In the genomic region with DNA sequence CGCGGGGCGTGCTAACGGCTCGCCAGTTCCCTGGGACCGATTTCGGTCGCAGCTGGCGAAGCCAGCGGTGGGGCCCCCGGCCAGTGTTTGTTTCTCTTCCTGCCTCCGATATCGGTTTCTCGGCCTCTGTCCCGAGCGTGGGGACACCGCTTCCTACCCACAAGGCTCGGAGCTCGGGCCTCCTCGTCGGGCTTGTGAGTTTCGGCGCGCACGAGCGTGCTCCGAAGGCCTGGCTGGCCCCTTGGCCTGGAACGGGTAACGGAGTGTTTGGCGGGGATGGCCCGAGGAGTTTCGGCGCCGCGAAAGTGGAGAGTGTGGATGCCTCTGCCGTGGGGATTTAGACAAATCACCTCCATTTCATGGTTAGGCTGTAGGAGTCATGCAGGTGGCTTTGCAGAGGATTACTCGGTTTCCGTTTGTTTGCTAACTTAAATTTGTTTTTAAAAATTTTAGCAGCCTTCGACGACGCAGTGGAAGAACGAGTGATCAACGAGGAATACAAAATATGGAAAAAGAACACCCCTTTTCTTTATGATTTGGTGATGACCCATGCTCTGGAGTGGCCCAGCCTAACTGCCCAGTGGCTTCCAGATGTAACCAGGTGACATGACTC, we compare ENCODE assay signal across 8 cellular contexts. TPM values are rescaled to one million over a fixed set of nuclear protein-coding genes. Genes with fewer than 3 reads are reported as not detected.
DNase-seq lines count a peak whose midpoint lies in the region; ATAC-seq, FAIRE-seq and TF ChIP-seq lines count a peak whose summit lies in the region.

No MANE protein-coding gene starts in this region.

- no peaks in the 10 kb centered on the region for H3K9me3 Mint-ChIP-seq in activated naive CD4-positive, alpha-beta T cell treated with anti-CD3 and anti-CD28 coated beads, Interleukin-2, amount 10 ng/mL, durations not matched to agents 7 days and 5 days

- H3K9me3 ChIP-seq in left lung = no peaks in the 10 kb centered on the region
- H3K9me3 ChIP-seq in transverse colon = no peaks in the 10 kb centered on the region

- H3K27ac Mint-ChIP-seq in activated naive CD4-positive, alpha-beta T cell treated with anti-CD3 and anti-CD28 coated beads, Interleukin-2, amount 10 ng/mL, durations not matched to agents 7 days and 5 days = peak overlapping the region; percentile 99

- 0 to 2% methylated on average over 7 to 43 of the region's 43 CpGs for WGBS in transverse colon (ENCODE audit: low coverage in 1 of 2), 2 donors

- no peak for FAIRE-seq in frontal cortex (lab: Jason Lieb, UNC)

- peak; percentile 22 for ATAC-seq in left lung
- no peak for ATAC-seq in GM21526 (IDR thresholded peaks at IDR 0.05; ENCODE audit: low FRiP score, unreplicated experiment)

- no peak for TF ChIP-seq POLR2A in transverse colon (IDR thresholded peaks at IDR 0.05)

- TF ChIP-seq EP300 in transverse colon (IDR thresholded peaks at IDR 0.05; ENCODE audit: low read depth) = no peak

- H3K27me3 Mint-ChIP-seq in activated naive CD4-positive, alpha-beta T cell treated with anti-CD3 and anti-CD28 coated beads, Interleukin-2, amount 10 ng/mL, durations not matched to agents 7 days and 5 days = no peaks in the 10 kb centered on the region

- peaks cover 0 to 39% of the 10 kb centered on the region in 2 donors for H3K36me3 ChIP-seq in left lung
- H3K36me3 ChIP-seq in transverse colon = peaks cover 0 to 19% (median 5%) of the 10 kb centered on the region in 4 donors

- H3K27me3 ChIP-seq in HL-60 (ENCODE audit: insufficient read depth, poor library complexity, severe bottlenecking) = no peaks in the 10 kb centered on the region
- H3K27me3 ChIP-seq in left lung = no peaks in the 10 kb centered on the region
- H3K27me3 ChIP-seq in transverse colon = no peaks in the 10 kb centered on the region

- TF ChIP-seq CTCF in HL-60 (IDR thresholded peaks at IDR 0.05; ENCODE audit: insufficient read depth, low read length) (no peak), left lung (IDR thresholded peaks at IDR 0.05) (no peak), transverse colon (IDR thresholded peaks at IDR 0.05) (no peak)

- peaks cover 38% of the 10 kb centered on the region for H3K36me3 Mint-ChIP-seq in activated naive CD4-positive, alpha-beta T cell treated with anti-CD3 and anti-CD28 coated beads, Interleukin-2, amount 10 ng/mL, durations not matched to agents 7 days and 5 days

- in situ Hi-C loops in transverse colon (cut with MboI; ENCODE audit: low pct_ligation_motif_present in 1 of 4, low pct_unique_long_range_greater_than_20kb in 1 of 4, low sequenced_read_pairs in 3 of 4) = no loop called here

- peak overlapping the region; percentile 89 for H3K4me3 Mint-ChIP-seq in activated naive CD4-positive, alpha-beta T cell treated with anti-CD3 and anti-CD28 coated beads, Interleukin-2, amount 10 ng/mL, durations not matched to agents 7 days and 5 days

- DNase-seq in activated naive CD4-positive, alpha-beta T cell treated with anti-CD3 and anti-CD28 coated beads, Interleukin-2, amount 10 ng/mL, durations not matched to agents 7 days and 5 days = no peak
- DNase-seq in activated naive CD4-positive, alpha-beta T cell treated with anti-CD3 and anti-CD28 coated beads, Interleukin-2, amount 50 U/mL, for 16 hours = no peak
- DNase-seq in HL-60 (ENCODE audit: low read depth in 1 of 2, low spot score in 1 of 2) (no peak), brain pericyte (ENCODE audit: low read depth, low spot score) (peak; percentile 4), left lung (no peak), transverse colon (no peak), frontal cortex (ENCODE audit: low spot score in 2 of 2) (no peak)

- CTCF ChIA-PET in activated naive CD4-positive, alpha-beta T cell treated with anti-CD3 and anti-CD28 coated beads, Interleukin-2, amount 10 ng/mL, durations not matched to agents 7 days and 5 days (lab: Charles Lee) = interaction anchor here (0.9 to 1.3 kb wide), 2 partner anchors 29 to 132 kb away, joined by 3 to 4 read pairs; no protein-coding TSS in a partner anchor

- H3K4me3 ChIP-seq in HL-60 (replicated peaks; ENCODE audit: insufficient read depth, low read length) = peak overlapping the region; percentile 64
- H3K4me3 ChIP-seq in left lung = peak overlapping the region; percentile 84 to 85
- peak overlapping the region; percentile 66 to 82 (median 72) for H3K4me3 ChIP-seq in transverse colon

- H3K4me1 Mint-ChIP-seq in activated naive CD4-positive, alpha-beta T cell treated with anti-CD3 and anti-CD28 coated beads, Interleukin-2, amount 10 ng/mL, durations not matched to agents 7 days and 5 days = peaks cover 62% of the 10 kb centered on the region

- H3K27ac ChIP-seq in HL-60 (replicated peaks) = peak overlapping the region; percentile 99
- H3K27ac ChIP-seq in left lung = peak overlapping the region; percentile 99
- peak overlapping the region; percentile 96 to 99 (median 99) for H3K27ac ChIP-seq in transverse colon

- peaks cover 32 to 75% of the 10 kb centered on the region in 2 donors for H3K4me1 ChIP-seq in left lung
- H3K4me1 ChIP-seq in transverse colon = peaks cover 24 to 73% (median 43%) of the 10 kb centered on the region in 4 donors

- intact Hi-C loops in left lung (cut with DNase I) = no loop called here
- intact Hi-C loops in transverse colon (cut with DNase I; ENCODE audit: low total_unique reads) = no loop called here

RNA-seq across cellular contexts. Expression of a gene that starts 0.6 kb away (rescaled TPM):
- 100 to 1,000 TPM; 166 to 176 TPM for total RNA-seq in left lung
- 100 to 1,000 TPM in 1 of 4 donors, 10 to 100 TPM in 3; 40.4 to 117 (median 67.7) TPM for total RNA-seq in transverse colon
- total RNA-seq in frontal cortex = 191 TPM

RNA-seq across cellular contexts. Expression of a gene that starts 1.2 kb away (rescaled TPM):
- total RNA-seq in left lung (10 to 100 TPM; 41.4 to 45.0 TPM), transverse colon (10 to 100 TPM in 3 of 4 donors, 1 to 10 TPM in 1; 3.4 to 72.9 (median 34.5) TPM), frontal cortex (22.4 TPM)

RNA-seq across cellular contexts. Expression of a gene that starts 51.0 kb away (rescaled TPM):
- total RNA-seq in left lung (10 to 100 TPM; 11.9 to 19.9 TPM), transverse colon (10 to 100 TPM; 24.9 to 95.5 (median 43.8) TPM), frontal cortex (3.7 TPM)
